Comparison of ENCODE assay signal across 21 cellular contexts in genomic region chr15:74710349-74711094, GRCh38. TPM values are rescaled to one million over a fixed set of nuclear protein-coding genes. Genes with fewer than 3 reads are reported as not detected.
"Had no signal": no experiment of that assay in that cellular context is flagged by ENCODE, and none has a peak within 500 bp of the region (broad histone marks: within the 10 kb centered on the region; RNA-seq: fewer than 3 reads in every experiment).

No MANE protein-coding gene starts in this region.

- H3K4me3 ChIP-seq: cardiac muscle cell, dorsolateral prefrontal cortex, hepatocyte, lung, prostate gland, right atrium auricular region, testis had no signal

- H3K9me3 ChIP-seq: prostate gland, right atrium auricular region, testis had no signal

- H3K4me3 Mint-ChIP-seq: activated naive CD8-positive, alpha-beta T cell; endodermal cell; nephron progenitor cell; type B pancreatic cell had no signal

- H3K4me1 ChIP-seq: foreskin keratinocyte, prostate gland, right atrium auricular region, testis had no signal

- H3K36me3 ChIP-seq: cardiac muscle cell, prostate gland, right atrium auricular region had no signal

- H3K4me1 Mint-ChIP-seq: endodermal cell, nephron progenitor cell had no signal

- H3K36me3 Mint-ChIP-seq: activated naive CD8-positive, alpha-beta T cell; type B pancreatic cell had no signal

- DNase-seq: activated gamma-delta T cell; activated T-cell treated with anti-CD3 and anti-CD28 coated beads, Interleukin-2, amount 50 U/mL, for 48 hours; amygdala; dorsolateral prefrontal cortex; endodermal cell; foreskin keratinocyte; left cardiac atrium; nephron progenitor cell; T1000; testis had no signal

- H3K27ac ChIP-seq: cardiac muscle cell, dorsolateral prefrontal cortex, foreskin keratinocyte, hepatocyte, prostate gland, right atrium auricular region, testis had no signal

- H3K27ac Mint-ChIP-seq: activated naive CD8-positive, alpha-beta T cell; endodermal cell; nephron progenitor cell; type B pancreatic cell had no signal

- H3K27me3 ChIP-seq: right atrium auricular region, testis had no signal

- H3K9me3 Mint-ChIP-seq: endodermal cell, nephron progenitor cell, type B pancreatic cell had no signal

RNA-seq across cellular contexts. Expression of gene CYP1A1, which starts 14.8 kb away (rescaled TPM):
- total RNA-seq: endodermal cell, skeletal muscle tissue had no signal
- polyA plus RNA-seq: fibroblast of lung had no signal

RNA-seq across cellular contexts. Expression of gene CYP1A2, which starts 38.1 kb away (rescaled TPM):
- total RNA-seq: cardiac muscle cell; dorsolateral prefrontal cortex; endodermal cell; epithelial cell of proximal tubule; fibroblast of lung; hepatocyte; right atrium auricular region; skeletal muscle tissue; T-helper 1 cell treated with Interleukin-12 subunit alpha and Interleukin-12 subunit beta and Interleukin-4 antibody, amounts not matched to agents 30 ng/mL and 1 ng/mL, for 36 hours had no signal
- polyA plus RNA-seq: cardiac muscle cell, fibroblast of lung, foreskin keratinocyte had no signal
